Comparison of ENCODE assay signal across 19 cellular contexts in genomic region chr1:116116040-116116439, GRCh38. TPM values are rescaled to one million over a fixed set of nuclear protein-coding genes. Genes with fewer than 3 reads are reported as not detected.
"Had no signal": no experiment of that assay in that cellular context is flagged by ENCODE, and none has a peak within 500 bp of the region (broad histone marks: within the 10 kb centered on the region; RNA-seq: fewer than 3 reads in every experiment).

No MANE protein-coding gene starts in this region.

- H3K4me3 Mint-ChIP-seq: activated CD8-positive, alpha-beta memory T cell treated with anti-CD3 and anti-CD28 coated beads, Interleukin-2, amount 10 ng/mL, durations not matched to agents 7 days and 5 days; activated naive CD4-positive, alpha-beta T cell treated with anti-CD3 and anti-CD28 coated beads, Interleukin-2, amount 10 ng/mL, durations not matched to agents 7 days and 5 days; nephron had no signal

- H3K36me3 ChIP-seq: left ventricle myocardium inferior, tibial nerve, vagina had no signal

- H3K27ac Mint-ChIP-seq: activated CD8-positive, alpha-beta memory T cell treated with anti-CD3 and anti-CD28 coated beads, Interleukin-2, amount 10 ng/mL, durations not matched to agents 7 days and 5 days; activated naive CD4-positive, alpha-beta T cell treated with anti-CD3 and anti-CD28 coated beads, Interleukin-2, amount 10 ng/mL, durations not matched to agents 7 days and 5 days; nephron had no signal

- H2AFZ ChIP-seq: hepatocyte had no signal

- H3K27ac ChIP-seq: hepatocyte, left ventricle myocardium inferior, skin epidermis, tibial nerve, vagina, VCaP had no signal

- H3K4me2 ChIP-seq: hepatocyte had no signal

- H3K4me3 ChIP-seq: hepatocyte, left ventricle myocardium inferior, skin epidermis, tibial nerve, vagina had no signal

- H3K36me3 Mint-ChIP-seq: activated CD8-positive, alpha-beta memory T cell treated with anti-CD3 and anti-CD28 coated beads, Interleukin-2, amount 10 ng/mL, durations not matched to agents 7 days and 5 days; activated naive CD4-positive, alpha-beta T cell treated with anti-CD3 and anti-CD28 coated beads, Interleukin-2, amount 10 ng/mL, durations not matched to agents 7 days and 5 days had no signal

- ATAC-seq: activated CD8-positive, alpha-beta memory T cell treated with anti-CD3 and anti-CD28 coated beads, Interleukin-2, amount 10 ng/mL, durations not matched to agents 7 days and 5 days had no signal

- H3K4me1 Mint-ChIP-seq: activated CD8-positive, alpha-beta memory T cell treated with anti-CD3 and anti-CD28 coated beads, Interleukin-2, amount 10 ng/mL, durations not matched to agents 7 days and 5 days; activated naive CD4-positive, alpha-beta T cell treated with anti-CD3 and anti-CD28 coated beads, Interleukin-2, amount 10 ng/mL, durations not matched to agents 7 days and 5 days had no signal

- H3K9me3 ChIP-seq: left ventricle myocardium inferior, tibial nerve, vagina had no signal

- H3K4me1 ChIP-seq: tibial nerve, vagina had no signal

- H3K27me3 ChIP-seq: hepatocyte, tibial nerve, vagina had no signal

- H3K9me3 Mint-ChIP-seq: activated naive CD4-positive, alpha-beta T cell treated with anti-CD3 and anti-CD28 coated beads, Interleukin-2, amount 10 ng/mL, durations not matched to agents 7 days and 5 days; nephron had no signal

- DNase-seq: activated CD4-positive, alpha-beta T cell treated with anti-CD3 and anti-CD28 coated beads, Interleukin-2, amount 50 U/mL, for 48 hours; activated CD8-positive, alpha-beta memory T cell treated with anti-CD3 and anti-CD28 coated beads, Interleukin-2, amount 10 ng/mL, durations not matched to agents 7 days and 5 days; activated naive CD4-positive, alpha-beta T cell treated with anti-CD3 and anti-CD28 coated beads, Interleukin-2, amount 10 ng/mL, durations not matched to agents 7 days and 5 days; activated T-cell treated with anti-CD3 and anti-CD28 coated beads, Interleukin-2, amount 50 U/mL, for 1 hour; caudate nucleus; effector CD8-positive, alpha-beta T cell; left ventricle myocardium inferior; nucleus accumbens; stimulated activated CD4-positive, alpha-beta T cell treated with anti-CD3 and anti-CD28 coated beads, Interleukin-4, amount 100 ng/mL, for 24 hours; stimulated activated naive CD4-positive, alpha-beta T cell; substantia nigra had no signal

RNA-seq across cellular contexts. Expression of gene MAB21L3, which starts 4.8 kb away (rescaled TPM):
- total RNA-seq: activated CD8-positive, alpha-beta memory T cell treated with anti-CD3 and anti-CD28 coated beads, Interleukin-2, amount 10 ng/mL, durations not matched to agents 7 days and 5 days; left ventricle myocardium inferior; posterior vena cava; T-helper 1 cell treated with Interleukin-12 subunit alpha and Interleukin-12 subunit beta and Interleukin-4 antibody, amounts not matched to agents 30 ng/mL and 1 ng/mL, for 36 hours had no signal
